Comparison of ENCODE assay signal across 14 cellular contexts in the genomic region with DNA sequence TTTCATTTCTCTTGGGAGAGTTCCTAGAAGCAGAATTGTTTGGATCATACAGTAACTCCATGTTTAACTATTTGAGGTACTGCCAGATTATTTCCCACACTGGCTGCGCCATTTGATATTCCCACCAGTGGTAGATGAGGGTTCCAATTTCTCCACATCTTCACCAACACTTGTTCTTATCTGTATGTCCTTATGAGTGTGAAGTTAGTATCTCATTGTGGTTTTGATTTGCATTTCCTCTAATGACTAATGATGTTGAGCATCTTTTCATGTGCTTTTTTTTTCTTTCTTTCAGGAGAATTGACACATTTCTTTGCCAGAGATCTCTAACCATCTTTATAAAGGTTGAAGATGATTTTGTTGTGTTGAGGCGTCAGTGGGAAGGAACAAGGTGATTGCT. TPM values are rescaled to one million over a fixed set of nuclear protein-coding genes. Genes with fewer than 3 reads are reported as not detected.
DNase-seq lines count a peak whose midpoint lies in the region; ATAC-seq and TF ChIP-seq lines count a peak whose summit lies in the region.
"Had no signal": no experiment of that assay in that cellular context is flagged by ENCODE, and none has a peak within 500 bp of the region (broad histone marks: within the 10 kb centered on the region; RNA-seq: fewer than 3 reads in every experiment).

No MANE protein-coding gene starts in this region.

- no peaks in the 10 kb centered on the region for H3K9me3 Mint-ChIP-seq in CD4-positive, alpha-beta T cell
- no peaks in the 10 kb centered on the region for H3K9me3 Mint-ChIP-seq in T-helper 1 cell treated with Interleukin-12 subunit alpha and Interleukin-12 subunit beta and Interleukin-4 antibody, amounts not matched to agents 30 μg/mL and 1 μg/mL, for 36 hours
- H3K9me3 Mint-ChIP-seq in central memory CD8-positive, alpha-beta T cell: no peaks in the 10 kb centered on the region

- H3K36me3 Mint-ChIP-seq in CD4-positive, alpha-beta T cell (ENCODE audit: low read depth): peaks cover 20% of the 10 kb centered on the region
- H3K36me3 Mint-ChIP-seq in T-helper 1 cell treated with Interleukin-12 subunit alpha and Interleukin-12 subunit beta and Interleukin-4 antibody, amounts not matched to agents 30 μg/mL and 1 μg/mL, for 36 hours (ENCODE audit: low read depth): peaks cover 18% of the 10 kb centered on the region
- peaks cover 4% of the 10 kb centered on the region for H3K36me3 Mint-ChIP-seq in central memory CD8-positive, alpha-beta T cell (ENCODE audit: insufficient read depth)

- H3K27me3 Mint-ChIP-seq in CD4-positive, alpha-beta T cell: no peaks in the 10 kb centered on the region
- peaks cover 34% of the 10 kb centered on the region for H3K27me3 Mint-ChIP-seq in T-helper 1 cell treated with Interleukin-12 subunit alpha and Interleukin-12 subunit beta and Interleukin-4 antibody, amounts not matched to agents 30 μg/mL and 1 μg/mL, for 36 hours (ENCODE audit: low read depth)
- H3K27me3 Mint-ChIP-seq in central memory CD8-positive, alpha-beta T cell: no peaks in the 10 kb centered on the region
- H3K27me3 Mint-ChIP-seq: type B pancreatic cell had no signal

- intact Hi-C loops in CD4-positive, alpha-beta T cell (cut with DNase I, micrococcal nuclease): loop anchor here (2.0 to 5.0 kb wide), 5 partner anchors 33 to 163 kb away; no protein-coding TSS in a partner anchor

- H3K9me3 ChIP-seq in CD4-positive, alpha-beta T cell (ENCODE audit: control insufficient read depth, low read length): no peaks in the 10 kb centered on the region
- H3K9me3 ChIP-seq: gastroesophageal sphincter had no signal

- TF ChIP-seq POLR2A in erythroblast (IDR thresholded peaks at IDR 0.05; ENCODE audit: low read length): no peak

- H3K4me1 Mint-ChIP-seq in CD4-positive, alpha-beta T cell (ENCODE audit: low read depth): peaks cover 100% of the 10 kb centered on the region
- H3K4me1 Mint-ChIP-seq in T-helper 1 cell treated with Interleukin-12 subunit alpha and Interleukin-12 subunit beta and Interleukin-4 antibody, amounts not matched to agents 30 μg/mL and 1 μg/mL, for 36 hours (ENCODE audit: low read depth): peaks cover 68% of the 10 kb centered on the region
- H3K4me1 Mint-ChIP-seq in central memory CD8-positive, alpha-beta T cell: peaks cover 80% of the 10 kb centered on the region

- no peak overlapping the region for H3K27ac ChIP-seq in CD4-positive, alpha-beta T cell (ENCODE audit: low read depth, low read length)
- H3K27ac ChIP-seq: gastroesophageal sphincter had no signal

- peak overlapping the region; percentile 67 for H3K27ac Mint-ChIP-seq in CD4-positive, alpha-beta T cell
- peak overlapping the region; percentile 8 for H3K27ac Mint-ChIP-seq in T-helper 1 cell treated with Interleukin-12 subunit alpha and Interleukin-12 subunit beta and Interleukin-4 antibody, amounts not matched to agents 30 μg/mL and 1 μg/mL, for 36 hours
- H3K27ac Mint-ChIP-seq in central memory CD8-positive, alpha-beta T cell (ENCODE audit: low read depth): peak overlapping the region; percentile 1
- H3K27ac Mint-ChIP-seq: type B pancreatic cell had no signal

- ATAC-seq in CD4-positive, alpha-beta T cell (ENCODE audit: poor library complexity): peak; percentile 24
- ATAC-seq in central memory CD8-positive, alpha-beta T cell (replicated peaks; ENCODE audit: extremely low read depth, poor library complexity, severe bottlenecking): peak; percentile 27
- ATAC-seq: gastroesophageal sphincter, left ventricle myocardium superior had no signal

- H3K4me3 Mint-ChIP-seq in CD4-positive, alpha-beta T cell: peak overlapping the region; percentile 23
- H3K4me3 Mint-ChIP-seq in T-helper 1 cell treated with Interleukin-12 subunit alpha and Interleukin-12 subunit beta and Interleukin-4 antibody, amounts not matched to agents 30 μg/mL and 1 μg/mL, for 36 hours: no peak overlapping the region
- H3K4me3 Mint-ChIP-seq in central memory CD8-positive, alpha-beta T cell: peak overlapping the region; percentile 4
- H3K4me3 Mint-ChIP-seq: type B pancreatic cell had no signal

- no peak for DNase-seq in CD4-positive, alpha-beta T cell
- DNase-seq in ELR (ENCODE audit: low read depth): peak; percentile 19
- no peak for DNase-seq in central memory CD8-positive, alpha-beta T cell (ENCODE audit: low spot score in 2 of 2)
- no peak for DNase-seq in erythroblast (lab: John Stamatoyannopoulos, UW)
- DNase-seq in HPDE6-E6E7 (ENCODE audit: extremely low spot score): no peak
- DNase-seq in GOT3 (lab: John Stamatoyannopoulos, UW): no peak
- no peak for DNase-seq in NCI-H2171 treated with DMSO at 0.1 percent for 48 hours (lab: John Stamatoyannopoulos, UW)
- DNase-seq: activated CD4-positive, CD25-positive, alpha-beta regulatory T cell treated with anti-CD3 and anti-CD28 coated beads, Interleukin-2, amount 50 U/mL, for 72 hours; IMR-90; left ventricle myocardium superior; NCI-H1105 had no signal

- CTCF ChIA-PET in CD4-positive, alpha-beta T cell (lab: Charles Lee): no interaction called here

- TF ChIP-seq CTCF in CD4-positive, alpha-beta T cell (IDR thresholded peaks at IDR 0.05): no peak

- POLR2A ChIA-PET in CD4-positive, alpha-beta T cell (lab: Charles Lee): interaction anchor here (0.7 to 1.7 kb wide), 3 partner anchors 12 to 130 kb away, joined by 5 to 6 read pairs (median 5); no protein-coding TSS in a partner anchor

- no peaks in the 10 kb centered on the region for H3K27me3 ChIP-seq in CD4-positive, alpha-beta T cell (ENCODE audit: control insufficient read depth, insufficient read depth, low read length)
- H3K27me3 ChIP-seq: gastroesophageal sphincter had no signal

RNA-seq across cellular contexts. Expression of gene MGAT5, which starts 4.1 kb away (rescaled TPM):
- total RNA-seq in CD4-positive, alpha-beta T cell: 10 to 100 TPM; 77.5 to 77.8 TPM

Comparison
In these comparisons a context has a peak if more than half of its experiments do, and no peak if none do; other contexts are left out.
1. H3K27ac Mint-ChIP-seq: peak in every context shown above with its lines; median percentile 67 in CD4-positive, alpha-beta T cell; 8 in T-helper 1 cell treated with Interleukin-12 subunit alpha and Interleukin-12 subunit beta and Interleukin-4 antibody, amounts not matched to agents 30 μg/mL and 1 μg/mL, for 36 hours; 1 in central memory CD8-positive, alpha-beta T cell.